31 cellular contexts compared by ENCODE assay signal in genomic region chr7:74049997-74050798, GRCh38. TPM values are rescaled to one million over a fixed set of nuclear protein-coding genes. Genes with fewer than 3 reads are reported as not detected.
"Had no signal": no experiment of that assay in that cellular context is flagged by ENCODE, and none has a peak within 500 bp of the region (broad histone marks: within the 10 kb centered on the region; RNA-seq: fewer than 3 reads in every experiment).

No MANE protein-coding gene starts in this region.

- DNase-seq: activated CD4-positive, alpha-beta memory T cell treated with anti-CD3 and anti-CD28 coated beads for 36 hours; activated CD4-positive, alpha-beta T cell treated with anti-CD3 and anti-CD28 coated beads for 36 hours; activated CD4-positive, alpha-beta T cell treated with anti-CD3 and anti-CD28 coated beads, Interleukin-2, amount 10 ng/mL, durations not matched to agents 24 days and 14 days; activated CD4-positive, CD25-positive, alpha-beta regulatory T cell; activated CD4-positive, CD25-positive, alpha-beta regulatory T cell treated with anti-CD3 and anti-CD28 coated beads, Interleukin-2, amount 50 U/mL, for 72 hours; activated CD8-positive, alpha-beta memory T cell treated with anti-CD3 and anti-CD28 coated beads, Interleukin-2, amount 10 ng/mL, durations not matched to agents 7 days and 5 days; activated CD8-positive, alpha-beta memory T cell treated with anti-CD3 and anti-CD28 coated beads, Interleukin-2, amount 50 U/mL, for 4 hours; activated CD8-positive, alpha-beta T cell treated with anti-CD3 and anti-CD28 coated beads, Interleukin-2, amount 10 ng/mL, durations not matched to agents 7 days and 5 days; activated effector memory CD4-positive, alpha-beta T cell treated with anti-CD3 and anti-CD28 coated beads, Interleukin-2, amount 50 U/mL, for 16 hours; activated naive CD4-positive, alpha-beta T cell treated with anti-CD3 and anti-CD28 coated beads for 36 hours; activated naive CD8-positive, alpha-beta T cell treated with anti-CD3 and anti-CD28 coated beads for 36 hours; activated naive CD8-positive, alpha-beta T cell treated with anti-CD3 and anti-CD28 coated beads, Interleukin-2, amount 50 U/mL, for 24 hours; activated T-cell treated with anti-CD3 and anti-CD28 coated beads, Interleukin-2, amount 50 U/mL, for 1 hour; activated T-cell treated with anti-CD3 and anti-CD28 coated beads, Interleukin-2, amount 50 U/mL, for 48 hours; adrenal gland; amygdala; body of pancreas; caudate nucleus; cortex of kidney; dermis blood vessel endothelial cell; effector CD4-positive, alpha-beta T cell; effector memory CD8-positive, alpha-beta T cell; erythroblast; foreskin keratinocyte; gastrocnemius medialis; T-helper 2 cell had no signal

- H3K9me3 ChIP-seq: adrenal gland, body of pancreas, esophagus muscularis mucosa, gastrocnemius medialis had no signal

- H3K27me3 ChIP-seq: adrenal gland, body of pancreas, esophagus muscularis mucosa had no signal

- ATAC-seq: activated CD4-positive, alpha-beta T cell treated with anti-CD3 and anti-CD28 coated beads for 36 hours; activated CD8-positive, alpha-beta memory T cell treated with anti-CD3 and anti-CD28 coated beads, Interleukin-2, amount 10 ng/mL, durations not matched to agents 7 days and 5 days; activated CD8-positive, alpha-beta T cell treated with anti-CD3 and anti-CD28 coated beads, Interleukin-2, amount 10 ng/mL, durations not matched to agents 7 days and 5 days; activated naive CD8-positive, alpha-beta T cell treated with anti-CD3 and anti-CD28 coated beads, Interleukin-2, amount 50 U/mL, for 24 hours; body of pancreas; effector memory CD8-positive, alpha-beta T cell; foreskin keratinocyte; gastrocnemius medialis had no signal

- H3K4me1 ChIP-seq: adrenal gland, esophagus muscularis mucosa, foreskin keratinocyte, gastrocnemius medialis had no signal

- H3K4me3 ChIP-seq: adrenal gland, body of pancreas, esophagus muscularis mucosa, gastrocnemius medialis had no signal

- FAIRE-seq: colon had no signal

- H3K36me3 ChIP-seq: gastrocnemius medialis had no signal

- H3K27ac ChIP-seq: esophagus muscularis mucosa, foreskin keratinocyte, gastrocnemius medialis had no signal

RNA-seq across cellular contexts. Expression of gene ELN, which starts 22.2 kb away (rescaled TPM):
- total RNA-seq: activated CD4-positive, alpha-beta memory T cell treated with anti-CD3 and anti-CD28 coated beads for 36 hours; activated CD4-positive, alpha-beta T cell treated with anti-CD3 and anti-CD28 coated beads for 36 hours; activated CD4-positive, alpha-beta T cell treated with anti-CD3 and anti-CD28 coated beads, Interleukin-2, amount 10 ng/mL, durations not matched to agents 24 days and 14 days; activated CD8-positive, alpha-beta memory T cell treated with anti-CD3 and anti-CD28 coated beads, Interleukin-2, amount 10 ng/mL, durations not matched to agents 7 days and 5 days; activated CD8-positive, alpha-beta T cell treated with anti-CD3 and anti-CD28 coated beads, Interleukin-2, amount 10 ng/mL, durations not matched to agents 7 days and 5 days; activated naive CD8-positive, alpha-beta T cell treated with anti-CD3 and anti-CD28 coated beads for 36 hours; activated T-helper 1 cell treated with anti-CD3 and anti-CD28 coated beads, Interleukin-12 subunit alpha, Interleukin-12 subunit beta, Interleukin-2, Interleukin-4 antibody, amounts not matched to agents 30 ng/mL and 10 ng/mL and 1 ng/mL, durations not matched to agents 14 hours and 24 hours and 36 hours; activated T-helper 2 cell treated with anti-CD3 and anti-CD28 coated beads, Interferon-gamma antibody, Interleukin-2, Interleukin-4, amounts not matched to agents 10 μg/mL and 5 μg/mL and 100 μg/mL, durations not matched to agents 14 hours and 24 hours and 36 hours; foreskin keratinocyte; T-helper 1 cell treated with Interleukin-12 subunit alpha and Interleukin-12 subunit beta and Interleukin-4 antibody, amounts not matched to agents 30 ng/mL and 1 ng/mL, for 36 hours had no signal
- polyA plus RNA-seq: foreskin keratinocyte had no signal
